Comparison of ENCODE assay signal across 1 cellular context in the genomic region with DNA sequence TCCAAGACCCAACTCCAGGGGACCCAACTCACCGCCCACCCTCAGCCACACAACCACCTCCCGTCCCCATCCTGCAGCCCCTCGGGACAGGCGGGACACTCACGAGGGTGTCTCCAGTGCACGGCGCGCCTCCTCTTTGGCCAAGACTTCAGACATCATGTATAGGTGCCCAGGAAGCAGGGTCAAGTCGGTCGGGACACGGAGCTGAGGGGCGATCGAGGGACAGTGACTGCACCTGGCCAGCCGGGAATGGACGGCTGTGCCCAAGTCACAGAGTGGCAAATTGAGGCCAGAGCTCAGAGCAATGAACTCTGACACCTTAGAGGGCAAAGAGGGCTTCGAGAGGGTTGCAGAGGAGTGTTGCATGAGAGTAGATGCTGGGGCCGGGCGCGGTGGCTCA.
TF ChIP-seq lines count a peak whose summit lies in the region.

No MANE protein-coding gene starts in this region.

TF ChIP-seq in HepG2, 621 proteins besides CTCF, POLR2A, EP300 and RAD21:
- TF ChIP-seq ZNF234 (CRISPR knock-in tag; conservative IDR thresholded peaks at IDR 0.05) = no peak
- TF ChIP-seq ZMYM3 (CRISPR knock-in tag; IDR thresholded peaks at IDR 0.05) = peak; percentile 47; the same call in 1 of the 2 replicates
- no peak for TF ChIP-seq ZNF850 (CRISPR knock-in tag; conservative IDR thresholded peaks at IDR 0.05)
- TF ChIP-seq ZFP82 (CRISPR knock-in tag; IDR thresholded peaks at IDR 0.05; ENCODE audit: borderline replicate concordance) = no peak
- TF ChIP-seq CHCHD3 (CRISPR knock-in tag; IDR thresholded peaks at IDR 0.05) = no peak
- TF ChIP-seq ZNF629 (CRISPR knock-in tag; conservative IDR thresholded peaks at IDR 0.05) = peak; percentile 86
